Comparison of ENCODE assay signal across 34 cellular contexts in the genomic region with DNA sequence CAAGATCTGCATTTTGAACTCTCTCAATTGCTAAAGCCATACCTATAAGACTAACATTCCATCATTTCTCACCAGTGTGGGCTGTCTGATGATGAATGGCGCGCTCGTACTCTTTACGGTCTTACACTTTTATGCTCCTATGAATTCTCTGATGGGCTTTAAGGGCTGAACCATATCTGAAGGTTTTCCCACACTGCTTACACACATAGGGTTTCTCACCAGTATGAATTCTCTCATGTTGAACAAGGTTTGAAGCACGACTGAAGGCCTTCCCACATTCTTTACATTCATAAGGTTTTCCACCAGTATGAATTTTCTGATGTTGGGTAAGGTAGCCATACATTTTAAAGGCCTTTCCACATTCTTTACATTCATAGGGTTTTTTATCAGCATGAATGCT. TPM values are rescaled to one million over a fixed set of nuclear protein-coding genes. Genes with fewer than 3 reads are reported as not detected.
"Had no signal": no experiment of that assay in that cellular context is flagged by ENCODE, and none has a peak within 500 bp of the region (broad histone marks: within the 10 kb centered on the region; RNA-seq: fewer than 3 reads in every experiment).

No MANE protein-coding gene starts in this region.

- H3K4me3 ChIP-seq: Peyer's patch, SJSA1 had no signal

- H3K4me1 ChIP-seq: Peyer's patch, SJSA1 had no signal

- H3K4me1 Mint-ChIP-seq: activated B cell treated with CpG ODN at 0.5 μM for 24 hours; activated CD4-positive, alpha-beta memory T cell treated with anti-CD3 and anti-CD28 coated beads, Interleukin-2, amount 10 ng/mL, durations not matched to agents 7 days and 5 days; activated naive CD8-positive, alpha-beta T cell treated with anti-CD3 and anti-CD28 coated beads for 36 hours; activated T-helper 17 cell treated with anti-CD3 and anti-CD28 coated beads, Interleukin-2, amount 50 U/mL, for 72 hours; brain; T-cell; T-helper 17 cell had no signal

- H3K27ac ChIP-seq: Peyer's patch, SJSA1, VCaP had no signal

- H3K27ac Mint-ChIP-seq: activated B cell treated with CpG ODN at 0.5 μM for 24 hours; activated CD4-positive, alpha-beta memory T cell treated with anti-CD3 and anti-CD28 coated beads, Interleukin-2, amount 10 ng/mL, durations not matched to agents 7 days and 5 days; activated naive CD8-positive, alpha-beta T cell treated with anti-CD3 and anti-CD28 coated beads for 36 hours; activated T-cell treated with anti-CD3 and anti-CD28 coated beads, Interleukin-2, amount 50 U/mL, for 72 hours; activated T-helper 17 cell treated with anti-CD3 and anti-CD28 coated beads, Interleukin-2, amount 50 U/mL, for 72 hours; brain; T-cell; T-helper 17 cell had no signal

- ATAC-seq: activated T-cell treated with anti-CD3 and anti-CD28 coated beads, Interleukin-2, amount 50 U/mL, for 72 hours; activated T-helper 17 cell treated with anti-CD3 and anti-CD28 coated beads, Interleukin-2, amount 50 U/mL, for 72 hours; PC-3; T-cell; T-helper 17 cell had no signal

- H3K4me3 Mint-ChIP-seq: activated B cell treated with CpG ODN at 0.5 μM for 24 hours; activated CD4-positive, alpha-beta memory T cell treated with anti-CD3 and anti-CD28 coated beads, Interleukin-2, amount 10 ng/mL, durations not matched to agents 7 days and 5 days; activated naive CD8-positive, alpha-beta T cell treated with anti-CD3 and anti-CD28 coated beads for 36 hours; activated T-cell treated with anti-CD3 and anti-CD28 coated beads, Interleukin-2, amount 50 U/mL, for 72 hours; activated T-helper 17 cell treated with anti-CD3 and anti-CD28 coated beads, Interleukin-2, amount 50 U/mL, for 72 hours; brain; T-cell; T-helper 17 cell had no signal

- H3K27me3 Mint-ChIP-seq: activated B cell treated with CpG ODN at 0.5 μM for 24 hours; activated CD4-positive, alpha-beta memory T cell treated with anti-CD3 and anti-CD28 coated beads, Interleukin-2, amount 10 ng/mL, durations not matched to agents 7 days and 5 days; activated naive CD8-positive, alpha-beta T cell treated with anti-CD3 and anti-CD28 coated beads for 36 hours; activated T-helper 17 cell treated with anti-CD3 and anti-CD28 coated beads, Interleukin-2, amount 50 U/mL, for 72 hours; brain; T-cell; T-helper 17 cell had no signal

- H3K27me3 ChIP-seq: Peyer's patch, SJSA1 had no signal

- DNase-seq: activated B cell treated with CpG ODN at 0.5 μM for 24 hours; activated CD4-positive, alpha-beta memory T cell treated with anti-CD3 and anti-CD28 coated beads, Interleukin-2, amount 10 ng/mL, durations not matched to agents 7 days and 5 days; activated CD4-positive, alpha-beta T cell treated with anti-CD3 and anti-CD28 coated beads for 4 hours; activated CD4-positive, CD25-positive, alpha-beta regulatory T cell treated with anti-CD3 and anti-CD28 coated beads, Interleukin-2, amount 50 U/mL, for 72 hours; activated CD8-positive, alpha-beta memory T cell treated with anti-CD3 and anti-CD28 coated beads for 24 hours; activated effector memory CD4-positive, alpha-beta T cell treated with anti-CD3 and anti-CD28 coated beads, Interleukin-2, amount 50 U/mL, for 16 hours; activated naive CD4-positive, alpha-beta T cell; activated naive CD4-positive, alpha-beta T cell treated with anti-CD3 and anti-CD28 coated beads, Interleukin-2, amount 50 U/mL, for 16 hours; activated naive CD8-positive, alpha-beta T cell treated with anti-CD3 and anti-CD28 coated beads for 36 hours; activated T-cell treated with anti-CD3 and anti-CD28 coated beads, Interleukin-2, amount 50 U/mL, for 1 hour; activated T-cell treated with anti-CD3 and anti-CD28 coated beads, Interleukin-2, amount 50 U/mL, for 72 hours; anterior cingulate cortex; caudate nucleus; Kasumi-1; MM.1S; MV-4-11; NCI-H1092; NCI-H1436 treated with DMSO at 0.1 percent for 48 hours; NCI-H1694 treated with DMSO at 0.1 percent for 48 hours; NCI-H2029; NCI-H345; NCI-H524 treated with DMSO at 0.1 percent for 48 hours; PC-3; Peyer's patch; RPMI8226; SHP77 treated with DMSO at 0.1 percent for 48 hours; SK-N-SH; T-cell; T-helper 17 cell had no signal

- FAIRE-seq: bronchial epithelial cell had no signal

- H3K36me3 ChIP-seq: SJSA1 had no signal

RNA-seq across cellular contexts. Expression of gene ZNF607, which starts 18.8 kb away (rescaled TPM):
- total RNA-seq: SJSA1 had no signal
